Comparison of ENCODE assay signal across 1 cellular context in genomic region chr17:21286066-21286770, GRCh38.
TF ChIP-seq lines count a peak whose summit lies in the region.

No MANE protein-coding gene starts in this region.

TF ChIP-seq in HEK293, 187 proteins besides CTCF, POLR2A, EP300 and RAD21 (continued from another document and continues in another):
- TF ChIP-seq HIC1 (tag by site-specific recombination; IDR thresholded peaks at IDR 0.05) = peak; percentile 71
- no peak for TF ChIP-seq ZNF701 (tag by site-specific recombination; IDR thresholded peaks at IDR 0.05)
- TF ChIP-seq BCL11A (tag by site-specific recombination; IDR thresholded peaks at IDR 0.05; ENCODE audit: low read depth) = 0 out of 2 replicates have a peak, but pooled peaks have one; percentile 30
- TF ChIP-seq ZNF302 (tag by site-specific recombination; IDR thresholded peaks at IDR 0.05; ENCODE audit: low read depth) = no peak
- peak; percentile 48 for TF ChIP-seq ZNF692 (tag by site-specific recombination; IDR thresholded peaks at IDR 0.05)
- TF ChIP-seq ZNF530 (tag by site-specific recombination; IDR thresholded peaks at IDR 0.05; ENCODE audit: low read depth) = no peak
- no peak for TF ChIP-seq ZNF791 (tag by site-specific recombination; IDR thresholded peaks at IDR 0.05)
- TF ChIP-seq ZNF776 (tag by site-specific recombination; IDR thresholded peaks at IDR 0.05; ENCODE audit: borderline replicate concordance) = no peak
- TF ChIP-seq ZBTB26 (tag by site-specific recombination; optimal IDR thresholded peaks at IDR 0.05) = peak; percentile 20
- no peak for TF ChIP-seq ZSCAN16 (tag by site-specific recombination; IDR thresholded peaks at IDR 0.05)
- TF ChIP-seq ZNF19 (tag by site-specific recombination; IDR thresholded peaks at IDR 0.05; ENCODE audit: low read depth) = no peak
- peak; percentile 46; the same call in 1 of the 2 replicates for TF ChIP-seq PRDM10 (tag by site-specific recombination; IDR thresholded peaks at IDR 0.05)
- peak; percentile 67; the same call in 1 of the 2 replicates for TF ChIP-seq ZNF398 (tag by site-specific recombination; IDR thresholded peaks at IDR 0.05)
- TF ChIP-seq KLF8 (tag by site-specific recombination; IDR thresholded peaks at IDR 0.05) = peak; percentile 54; the same call in 1 of the 2 replicates
- no peak for TF ChIP-seq ZNF140 (tag by site-specific recombination; IDR thresholded peaks at IDR 0.05)
- TF ChIP-seq BCL6B (tag by site-specific recombination; IDR thresholded peaks at IDR 0.05) = no peak
- TF ChIP-seq ZNF639 (tag by site-specific recombination; IDR thresholded peaks at IDR 0.05) = no peak
- TF ChIP-seq ZBTB8A (tag by site-specific recombination; IDR thresholded peaks at IDR 0.05) = peak; percentile 58
- no peak for TF ChIP-seq ZNF645 (tag by site-specific recombination; IDR thresholded peaks at IDR 0.05)
- peak; percentile 37; the same call in 1 of the 2 replicates for TF ChIP-seq KLF10 (tag by site-specific recombination; IDR thresholded peaks at IDR 0.05)
- no peak for TF ChIP-seq ZNF146 (tag by site-specific recombination; IDR thresholded peaks at IDR 0.05)
- peak; percentile 99 for TF ChIP-seq MYNN (tag by site-specific recombination; IDR thresholded peaks at IDR 0.05; ENCODE audit: borderline replicate concordance)
- no peak for TF ChIP-seq ZNF16 (tag by site-specific recombination; IDR thresholded peaks at IDR 0.05; ENCODE audit: low read depth)
- no peak for TF ChIP-seq ZNF521 (tag by site-specific recombination; IDR thresholded peaks at IDR 0.05)
- TF ChIP-seq ZNF335 (tag by site-specific recombination; conservative IDR thresholded peaks at IDR 0.05) = no peak
- no peak for TF ChIP-seq ZNF248 (tag by site-specific recombination; IDR thresholded peaks at IDR 0.05)
- no peak for TF ChIP-seq ZBTB10 (tag by site-specific recombination; IDR thresholded peaks at IDR 0.05)
- no peak for TF ChIP-seq ZNF416 (tag by site-specific recombination; IDR thresholded peaks at IDR 0.05)
- TF ChIP-seq OSR2 (tag by site-specific recombination; IDR thresholded peaks at IDR 0.05) = no peak; the same call in 1 of the 2 replicates
- no peak for TF ChIP-seq ZNF157 (tag by site-specific recombination; IDR thresholded peaks at IDR 0.05)
- no peak for TF ChIP-seq ATF2 (tag by site-specific recombination; IDR thresholded peaks at IDR 0.05; ENCODE audit: low read depth)
- 0 out of 2 replicates have a peak, but pooled peaks have one; percentile 13 for TF ChIP-seq WT1 (tag by site-specific recombination; IDR thresholded peaks at IDR 0.05)
- no peak for TF ChIP-seq ZNF169 (tag by site-specific recombination; IDR thresholded peaks at IDR 0.05)
- TF ChIP-seq ZNF660 (tag by site-specific recombination; IDR thresholded peaks at IDR 0.05) = no peak; the same call in 1 of the 2 replicates
- TF ChIP-seq ZNF488 (tag by site-specific recombination; IDR thresholded peaks at IDR 0.05) = no peak
- no peak for TF ChIP-seq ZNF544 (tag by site-specific recombination; IDR thresholded peaks at IDR 0.05)
- TF ChIP-seq ZNF704 (tag by site-specific recombination; IDR thresholded peaks at IDR 0.05) = no peak
- TF ChIP-seq ZFP69B (tag by site-specific recombination; IDR thresholded peaks at IDR 0.05) = no peak
